ENCODE assay signal across 9 cellular contexts in genomic region chr6:7148100-7148822, GRCh38. TPM values are rescaled to one million over a fixed set of nuclear protein-coding genes. Genes with fewer than 3 reads are reported as not detected.
DNase-seq lines count a peak whose midpoint lies in the region; ATAC-seq and TF ChIP-seq lines count a peak whose summit lies in the region.
"Had no signal": no experiment of that assay in that cellular context is flagged by ENCODE, and none has a peak within 500 bp of the region (broad histone marks: within the 10 kb centered on the region; RNA-seq: fewer than 3 reads in every experiment).

No MANE protein-coding gene starts in this region.

- H3K4me3 Mint-ChIP-seq in H9 = no peak overlapping the region

- intact Hi-C loops in esophagus squamous epithelium (cut with DNase I) (no loop called here), sigmoid colon (cut with DNase I) (no loop called here)

- TF ChIP-seq POLR2A in esophagus squamous epithelium (IDR thresholded peaks at IDR 0.05) (no peak), sigmoid colon (IDR thresholded peaks at IDR 0.05) (no peak)

- no peaks in the 10 kb centered on the region for H3K9me3 ChIP-seq in H9 (ENCODE audit: control insufficient read depth, low read depth, low read length)
- H3K9me3 ChIP-seq in esophagus squamous epithelium = no peaks in the 10 kb centered on the region
- no peaks in the 10 kb centered on the region for H3K9me3 ChIP-seq in sigmoid colon

- no peak overlapping the region for H2BK15ac ChIP-seq in H9 (ENCODE audit: low read depth, low read length)

- no peaks in the 10 kb centered on the region for H3K27me3 ChIP-seq in H9 (ENCODE audit: insufficient read depth, low read length)
- H3K27me3 ChIP-seq in esophagus squamous epithelium = no peaks in the 10 kb centered on the region
- no peaks in the 10 kb centered on the region for H3K27me3 ChIP-seq in sigmoid colon

- no peak for TF ChIP-seq CTCF in H9 (conservative IDR thresholded peaks at IDR 0.05)
- TF ChIP-seq CTCF in RWPE1 (conservative IDR thresholded peaks at IDR 0.05; ENCODE audit: low read depth) = no peak
- no peak for TF ChIP-seq CTCF in esophagus squamous epithelium (IDR thresholded peaks at IDR 0.05)
- no peak for TF ChIP-seq CTCF in sigmoid colon (IDR thresholded peaks at IDR 0.05)
- no peak for TF ChIP-seq CTCF in GM10248 (IDR thresholded peaks at IDR 0.05; ENCODE audit: control extremely low read depth, extremely low read depth, low read depth, missing control alignments)

- CTCF ChIA-PET in RWPE1 (lab: Yijun Ruan, JAX) (interaction anchor here (0.8 kb wide), 1 partner anchor 121 kb away, joined by 5 read pairs; no protein-coding TSS in a partner anchor), GM10248 (lab: Yijun Ruan, JAX) (interaction anchor here (1.2 to 2.0 kb wide), 2 partner anchors 9 to 95 kb away, joined by 3 to 5 read pairs; no protein-coding TSS in a partner anchor)

- H3K79me1 ChIP-seq in H9 (ENCODE audit: insufficient read depth, low read depth, low read length, poor library complexity, severe bottlenecking) = peaks cover 4% of the 10 kb centered on the region

- H3K4me1 ChIP-seq in H9 (ENCODE audit: insufficient read depth, low read length) (peaks cover 39% of the 10 kb centered on the region), esophagus squamous epithelium (peaks cover 46 to 94% (median 59%) of the 10 kb centered on the region in 3 donors), sigmoid colon (peaks cover 0 to 85% (median 77%) of the 10 kb centered on the region in 4 donors)

- H3K27ac ChIP-seq in H9 (ENCODE audit: insufficient read length, low read depth, low read length) (no peak overlapping the region), RWPE1 (no peak overlapping the region), esophagus squamous epithelium (peak overlapping the region; percentile 61 to 96 (median 93)), sigmoid colon (peak overlapping the region; percentile 82 to 96 (median 94))

- TF ChIP-seq EP300 in sigmoid colon (IDR thresholded peaks at IDR 0.05) = no peak

- H3K4ac ChIP-seq in H9 (ENCODE audit: low read depth, low read length) = no peak overlapping the region

- no peaks in the 10 kb centered on the region for H3K9me3 Mint-ChIP-seq in H9

- no CpG with 5 or more reads among the region's 5 CpGs for WGBS in H9 (ENCODE audit: extremely low coverage, insufficient read length, low lambda C conversion rate)
- WGBS in esophagus squamous epithelium, 2 donors = 67 to 77% methylated on average over 5 of the region's 5 CpGs
- 80 to 82% methylated on average over 5 of the region's 5 CpGs for WGBS in sigmoid colon, 2 donors

- no peak overlapping the region for H3K23ac ChIP-seq in H9 (ENCODE audit: insufficient read length, low read depth, low read length)

- H3K9ac ChIP-seq in H9 (ENCODE audit: extremely low read depth, insufficient read length, low read length) = no peak overlapping the region

- H3K79me2 ChIP-seq in H9 (ENCODE audit: insufficient read depth, low read length) = peaks cover 6% of the 10 kb centered on the region; the same call in 1 of the 2 replicates

- H2AK5ac ChIP-seq in H9 (ENCODE audit: insufficient read length, low read length) = no peak overlapping the region

- no peak overlapping the region for H4K5ac ChIP-seq in H9 (ENCODE audit: insufficient read length, low read depth, low read length)

- DNase-seq in H9 = no peak
- DNase-seq in RWPE1 (ENCODE audit: low spot score) = peak; percentile 84
- no peak for DNase-seq in esophagus squamous epithelium (lab: John Stamatoyannopoulos, UW)
- no peak for DNase-seq in sigmoid colon
- DNase-seq in GM10248 (ENCODE audit: extremely low spot score) = no peak
- DNase-seq: central memory CD4-positive, alpha-beta T cell; NCI-H146 had no signal

- no peaks in the 10 kb centered on the region for H3K36me3 Mint-ChIP-seq in H9 (ENCODE audit: insufficient read depth in 1 of 3, low read depth in 3 of 3)

- peaks cover 61 to 69% of the 10 kb centered on the region in 2 experiments for H3K4me1 Mint-ChIP-seq in H9

- H4K8ac ChIP-seq in H9 (replicated peaks; ENCODE audit: insufficient read length, low read depth, low read length) = no peak overlapping the region

- no peak overlapping the region for H2BK12ac ChIP-seq in H9 (ENCODE audit: insufficient read length, low read depth, low read length)

- H2BK5ac ChIP-seq in H9 (ENCODE audit: insufficient read length, low read length) = no peak overlapping the region

- H3K56ac ChIP-seq in H9 (ENCODE audit: insufficient read length, low read depth, low read length) = no peak overlapping the region

- H3K23me2 ChIP-seq in H9 (ENCODE audit: insufficient read length, low read depth, low read length, poor library complexity, severe bottlenecking) = no peaks in the 10 kb centered on the region

- ATAC-seq in HG03280 (IDR thresholded peaks at IDR 0.05; ENCODE audit: unreplicated experiment) (no peak), HG02623 (IDR thresholded peaks at IDR 0.05; ENCODE audit: unreplicated experiment) (no peak)

- no peak overlapping the region for H2BK120ac ChIP-seq in H9 (ENCODE audit: low read depth, low read length, poor library complexity, severe bottlenecking)

- no peak overlapping the region for H3T11ph ChIP-seq in H9 (ENCODE audit: low read length)

- POLR2A ChIA-PET in RWPE1 (lab: Yijun Ruan, JAX; ENCODE audit: low non-redundant PET) (interaction anchor here (0.6 kb wide), 2 partner anchors 14 to 87 kb away, joined by 3 read pairs; no protein-coding TSS in a partner anchor), GM10248 (lab: Yijun Ruan, JAX) (no interaction called here)

- peaks cover 2% of the 10 kb centered on the region for H4K20me1 ChIP-seq in H9 (ENCODE audit: control insufficient read depth, insufficient read depth, insufficient read length)

- H3K4me2 ChIP-seq in H9 (ENCODE audit: insufficient read depth, insufficient read length, low read length) = no peak overlapping the region

- H3K18ac ChIP-seq in H9 (ENCODE audit: insufficient read length, low read depth, low read length) = no peak overlapping the region

- H3K36me3 ChIP-seq in esophagus squamous epithelium (no peaks in the 10 kb centered on the region), sigmoid colon (no peaks in the 10 kb centered on the region)

- H3K27me3 Mint-ChIP-seq in H9 (ENCODE audit: low read depth) = no peaks in the 10 kb centered on the region

- no peak overlapping the region for H4K91ac ChIP-seq in H9 (ENCODE audit: insufficient read length, low read depth, low read length)

- H3K4me3 ChIP-seq in esophagus squamous epithelium = no peak overlapping the region
- H3K4me3 ChIP-seq in sigmoid colon = no peak overlapping the region

- H2AFZ ChIP-seq in H9 (ENCODE audit: low read length) = no peak overlapping the region

- peak overlapping the region; percentile 1 for H2BK20ac ChIP-seq in H9 (ENCODE audit: low read depth, low read length, poor library complexity, severe bottlenecking)

- no peak overlapping the region for H3K14ac ChIP-seq in H9 (ENCODE audit: insufficient read depth, low read length)

- peak overlapping the region in 1 of 3 experiments; percentile 44; a peak in 2 of 7 replicates for H3K27ac Mint-ChIP-seq in H9

RNA-seq across cellular contexts. Expression of gene RREB1, which starts 40.5 kb away (rescaled TPM):
- 33.6 and 35.8 TPM in 2 replicates for total RNA-seq in H9 (2021)
- 10 to 100 TPM; 41.7 to 79.6 (median 57.5) TPM for total RNA-seq in esophagus squamous epithelium
- 10 to 100 TPM; 18.9 to 31.9 (median 23.2) TPM for total RNA-seq in sigmoid colon
- 10 to 100 TPM in 1 of 3 donors, 1 to 10 TPM in 2; 6.0 to 21.5 (median 9.9) TPM for polyA plus RNA-seq in sigmoid colon

Comparison
In these comparisons a context has a peak if more than half of its experiments do, and no peak if none do; other contexts are left out.
1. H3K27ac ChIP-seq: peak in esophagus squamous epithelium (4 of 4) and sigmoid colon (4 of 4); none in H9 (single experiment) and RWPE1 (single experiment).